Comparison of ENCODE assay signal across 1 cellular context in the genomic region with DNA sequence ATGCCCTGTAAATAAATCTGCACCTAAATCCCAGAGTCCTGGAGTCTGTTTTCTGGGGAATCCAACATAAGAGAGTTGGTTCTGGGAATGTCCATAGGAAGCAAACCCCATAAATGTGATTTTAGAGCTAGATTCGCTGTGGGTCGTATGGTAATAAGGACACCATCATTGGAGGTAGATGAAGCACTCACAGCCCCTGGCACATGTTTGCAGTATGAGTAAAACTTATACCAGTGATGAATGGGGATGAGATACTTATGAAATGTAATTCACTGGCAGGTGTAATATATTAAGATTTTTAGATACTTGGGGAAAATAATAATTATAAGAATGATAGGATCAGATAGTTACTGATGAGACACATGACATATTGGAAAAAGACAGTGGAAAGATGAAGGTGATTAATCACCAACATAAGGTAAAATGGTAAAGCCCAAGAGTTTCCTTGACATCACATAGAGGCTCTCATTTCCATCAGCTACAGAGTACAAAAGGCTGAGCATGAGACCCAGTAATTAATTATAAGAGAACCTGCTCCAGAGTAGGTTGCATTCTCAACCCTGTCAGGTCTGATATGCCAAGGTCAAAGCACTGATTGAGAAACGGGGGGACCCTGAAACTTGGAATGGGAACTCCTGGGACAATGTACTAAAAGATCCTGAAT.
TF ChIP-seq lines count a peak whose summit lies in the region.

No MANE protein-coding gene starts in this region.

TF ChIP-seq in SK-N-SH treated with all-trans-retinoic acid at 6 μM for 48 hours, 23 proteins besides CTCF, POLR2A, EP300 and RAD21 (continued from another document):
- TF ChIP-seq, protein P1, sequence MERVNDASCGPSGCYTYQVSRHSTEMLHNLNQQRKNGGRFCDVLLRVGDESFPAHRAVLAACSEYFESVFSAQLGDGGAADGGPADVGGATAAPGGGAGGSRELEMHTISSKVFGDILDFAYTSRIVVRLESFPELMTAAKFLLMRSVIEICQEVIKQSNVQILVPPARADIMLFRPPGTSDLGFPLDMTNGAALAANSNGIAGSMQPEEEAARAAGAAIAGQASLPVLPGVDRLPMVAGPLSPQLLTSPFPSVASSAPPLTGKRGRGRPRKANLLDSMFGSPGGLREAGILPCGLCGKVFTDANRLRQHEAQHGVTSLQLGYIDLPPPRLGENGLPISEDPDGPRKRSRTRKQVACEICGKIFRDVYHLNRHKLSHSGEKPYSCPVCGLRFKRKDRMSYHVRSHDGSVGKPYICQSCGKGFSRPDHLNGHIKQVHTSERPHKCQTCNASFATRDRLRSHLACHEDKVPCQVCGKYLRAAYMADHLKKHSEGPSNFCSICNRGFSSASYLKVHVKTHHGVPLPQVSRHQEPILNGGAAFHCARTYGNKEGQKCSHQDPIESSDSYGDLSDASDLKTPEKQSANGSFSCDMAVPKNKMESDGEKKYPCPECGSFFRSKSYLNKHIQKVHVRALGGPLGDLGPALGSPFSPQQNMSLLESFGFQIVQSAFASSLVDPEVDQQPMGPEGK (CRISPR knock-in tag; IDR thresholded peaks at IDR 0.05; ENCODE audit: borderline replicate concordance): no peak
- TF ChIP-seq, protein P2, sequence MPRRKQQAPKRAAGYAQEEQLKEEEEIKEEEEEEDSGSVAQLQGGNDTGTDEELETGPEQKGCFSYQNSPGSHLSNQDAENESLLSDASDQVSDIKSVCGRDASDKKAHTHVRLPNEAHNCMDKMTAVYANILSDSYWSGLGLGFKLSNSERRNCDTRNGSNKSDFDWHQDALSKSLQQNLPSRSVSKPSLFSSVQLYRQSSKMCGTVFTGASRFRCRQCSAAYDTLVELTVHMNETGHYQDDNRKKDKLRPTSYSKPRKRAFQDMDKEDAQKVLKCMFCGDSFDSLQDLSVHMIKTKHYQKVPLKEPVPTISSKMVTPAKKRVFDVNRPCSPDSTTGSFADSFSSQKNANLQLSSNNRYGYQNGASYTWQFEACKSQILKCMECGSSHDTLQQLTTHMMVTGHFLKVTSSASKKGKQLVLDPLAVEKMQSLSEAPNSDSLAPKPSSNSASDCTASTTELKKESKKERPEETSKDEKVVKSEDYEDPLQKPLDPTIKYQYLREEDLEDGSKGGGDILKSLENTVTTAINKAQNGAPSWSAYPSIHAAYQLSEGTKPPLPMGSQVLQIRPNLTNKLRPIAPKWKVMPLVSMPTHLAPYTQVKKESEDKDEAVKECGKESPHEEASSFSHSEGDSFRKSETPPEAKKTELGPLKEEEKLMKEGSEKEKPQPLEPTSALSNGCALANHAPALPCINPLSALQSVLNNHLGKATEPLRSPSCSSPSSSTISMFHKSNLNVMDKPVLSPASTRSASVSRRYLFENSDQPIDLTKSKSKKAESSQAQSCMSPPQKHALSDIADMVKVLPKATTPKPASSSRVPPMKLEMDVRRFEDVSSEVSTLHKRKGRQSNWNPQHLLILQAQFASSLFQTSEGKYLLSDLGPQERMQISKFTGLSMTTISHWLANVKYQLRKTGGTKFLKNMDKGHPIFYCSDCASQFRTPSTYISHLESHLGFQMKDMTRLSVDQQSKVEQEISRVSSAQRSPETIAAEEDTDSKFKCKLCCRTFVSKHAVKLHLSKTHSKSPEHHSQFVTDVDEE (CRISPR knock-in tag; IDR thresholded peaks at IDR 0.05): no peak
